Comparison of ENCODE assay signal across 8 cellular contexts in genomic region chr3:61858054-61858453, GRCh38.
DNase-seq lines count a peak whose midpoint lies in the region; ATAC-seq and TF ChIP-seq lines count a peak whose summit lies in the region.
"Had no signal": no experiment of that assay in that cellular context is flagged by ENCODE, and none has a peak within 500 bp of the region (broad histone marks: within the 10 kb centered on the region; RNA-seq: fewer than 3 reads in every experiment).

No MANE protein-coding gene starts in this region.

- no peak overlapping the region for H3K4ac ChIP-seq in H9 (ENCODE audit: low read depth, low read length)

- no peak overlapping the region for H3K18ac ChIP-seq in H9 (ENCODE audit: insufficient read length, low read depth, low read length)

- no peak overlapping the region for H2BK20ac ChIP-seq in H9 (ENCODE audit: low read depth, low read length, poor library complexity, severe bottlenecking)

- H3K4me3 Mint-ChIP-seq in H9 = no peak overlapping the region
- H3K4me3 Mint-ChIP-seq: activated B cell treated with CpG ODN at 0.5 μM for 24 hours had no signal

- H4K20me1 ChIP-seq in H9 (ENCODE audit: control insufficient read depth, insufficient read depth, insufficient read length) (no peaks in the 10 kb centered on the region), fibroblast of lung (ENCODE audit: control insufficient read depth, extremely low read depth, insufficient read depth, low read length) (no peaks in the 10 kb centered on the region)

- H3K79me1 ChIP-seq in H9 (ENCODE audit: insufficient read depth, low read depth, low read length, poor library complexity, severe bottlenecking) = peaks cover 5% of the 10 kb centered on the region

- H4K5ac ChIP-seq in H9 (ENCODE audit: insufficient read length, low read depth, low read length) = no peak overlapping the region

- H3K4me1 ChIP-seq in H9 (ENCODE audit: insufficient read depth, low read length) = peaks cover 13% of the 10 kb centered on the region; the same call in 1 of the 2 replicates
- H3K4me1 ChIP-seq in fibroblast of lung (ENCODE audit: control insufficient read depth, extremely low read depth, insufficient read depth, low read length) = peaks cover 2% of the 10 kb centered on the region
- H3K4me1 ChIP-seq in gastrocnemius medialis = peaks cover 25 to 40% of the 10 kb centered on the region in 2 donors

- no peak overlapping the region for H3K9ac ChIP-seq in H9 (ENCODE audit: extremely low read depth, insufficient read length, low read length)
- H3K9ac ChIP-seq in fibroblast of lung (ENCODE audit: insufficient read depth, low read length) = no peak overlapping the region

- H3K4me2 ChIP-seq in H9 (ENCODE audit: insufficient read depth, insufficient read length, low read length) = no peak overlapping the region
- H3K4me2 ChIP-seq in fibroblast of lung (ENCODE audit: extremely low read depth, insufficient read depth, low read length) = no peak overlapping the region

- H3K36me3 Mint-ChIP-seq in H9 (ENCODE audit: insufficient read depth in 1 of 3, low read depth in 3 of 3) = peaks cover 0 to 13% (median 8%) of the 10 kb centered on the region in 3 experiments; a peak in 5 of 7 replicates

- no peak overlapping the region for H4K91ac ChIP-seq in H9 (ENCODE audit: insufficient read length, low read depth, low read length)

- H2BK120ac ChIP-seq in H9 (ENCODE audit: low read depth, low read length, poor library complexity, severe bottlenecking) = no peak overlapping the region

- no peak overlapping the region for H2BK5ac ChIP-seq in H9 (ENCODE audit: insufficient read length, low read length)

- in situ Hi-C loops in gastrocnemius medialis (cut with MboI; ENCODE audit: low sequenced_read_pairs in 4 of 4) = loop anchor here in 2 of 4 donors (5.0 to 25.0 kb wide), 3 partner anchors 296 to 334 kb away; partner anchors contain the start of gene PTPRG (in 1 of the 2)

- H3K56ac ChIP-seq in H9 (ENCODE audit: insufficient read length, low read depth, low read length) = no peak overlapping the region

- TF ChIP-seq CTCF in H9 (conservative IDR thresholded peaks at IDR 0.05) (peak; percentile 35; the same call in 2 of the 3 replicates), fibroblast of lung (conservative IDR thresholded peaks at IDR 0.05 in 1 of 2, IDR thresholded peaks at IDR 0.05 in 1 of 2; ENCODE audit: low read depth in 1 of 2, low read length in 2 of 2) (peak in 1 of 2 donors; percentile 49), gastrocnemius medialis (IDR thresholded peaks at IDR 0.05 in 4 of 5, conservative IDR thresholded peaks at IDR 0.05 in 1 of 5) (peak; percentile 16 to 67 (median 60))

- H3K23me2 ChIP-seq in H9 (ENCODE audit: insufficient read length, low read depth, low read length, poor library complexity, severe bottlenecking) = no peaks in the 10 kb centered on the region

- H2BK12ac ChIP-seq in H9 (ENCODE audit: insufficient read length, low read depth, low read length) = no peak overlapping the region

- H2BK15ac ChIP-seq in H9 (ENCODE audit: low read depth, low read length) = no peak overlapping the region

- H3K4me1 Mint-ChIP-seq in H9 = peaks cover 53 to 57% of the 10 kb centered on the region in 2 experiments
- H3K4me1 Mint-ChIP-seq: activated B cell treated with CpG ODN at 0.5 μM for 24 hours had no signal

- WGBS in H9 (ENCODE audit: extremely low coverage, insufficient read length, low lambda C conversion rate) = no CpG with 5 or more reads among the region's 2 CpGs

- TF ChIP-seq POLR2A in gastrocnemius medialis (IDR thresholded peaks at IDR 0.05) = no peak

- no peak overlapping the region for H2AK5ac ChIP-seq in H9 (ENCODE audit: insufficient read length, low read length)

- H3K79me2 ChIP-seq in H9 (ENCODE audit: insufficient read depth, low read length) = peaks cover 16% of the 10 kb centered on the region; the same call in 1 of the 2 replicates
- H3K79me2 ChIP-seq in fibroblast of lung (ENCODE audit: control insufficient read depth, insufficient read depth, low read length) = no peaks in the 10 kb centered on the region

- H2AFZ ChIP-seq in H9 (ENCODE audit: low read length) (no peak overlapping the region), fibroblast of lung (ENCODE audit: low read length) (no peak overlapping the region)

- peak; percentile 53 to 79 for ATAC-seq in gastrocnemius medialis
- ATAC-seq in GM18517 (IDR thresholded peaks at IDR 0.05; ENCODE audit: unreplicated experiment) = no peak
- ATAC-seq in HG02870 (IDR thresholded peaks at IDR 0.05; ENCODE audit: unreplicated experiment) = no peak

- no peaks in the 10 kb centered on the region; the same call in 1 of the 2 replicates for H3K27me3 Mint-ChIP-seq in H9 (ENCODE audit: low read depth)
- H3K27me3 Mint-ChIP-seq: activated B cell treated with CpG ODN at 0.5 μM for 24 hours had no signal

- H3K4me3 ChIP-seq in fibroblast of lung (replicated peaks in 1 of 4; ENCODE audit: control extremely low read depth in 1 of 4, insufficient read depth in 1 of 4, low read depth in 3 of 4, low read length in 4 of 4) (no peak overlapping the region), gastrocnemius medialis (no peak overlapping the region)

- no peak for DNase-seq in H9
- peak; percentile 23 for DNase-seq in NCI-H82 (lab: John Stamatoyannopoulos, UW)
- DNase-seq in fibroblast of lung (ENCODE audit: low read depth in 2 of 2) = peak; percentile 42 to 69
- DNase-seq in gastrocnemius medialis = no peak
- no peak for DNase-seq in GDM1 (lab: John Stamatoyannopoulos, UW)
- DNase-seq: activated B cell treated with CpG ODN at 0.5 μM for 24 hours had no signal

- H3T11ph ChIP-seq in H9 (ENCODE audit: low read length) = no peak overlapping the region

- H3K23ac ChIP-seq in H9 (ENCODE audit: insufficient read length, low read depth, low read length) = no peak overlapping the region

- H4K8ac ChIP-seq in H9 (replicated peaks; ENCODE audit: insufficient read length, low read depth, low read length) = no peak overlapping the region

- H3K27ac ChIP-seq in H9 (ENCODE audit: insufficient read length, low read depth, low read length) (no peak overlapping the region), fibroblast of lung (ENCODE audit: insufficient read depth, low read length) (no peak overlapping the region), gastrocnemius medialis (no peak overlapping the region)

- H3K27me3 ChIP-seq in H9 (ENCODE audit: insufficient read depth, low read length) = no peaks in the 10 kb centered on the region
- no peaks in the 10 kb centered on the region for H3K27me3 ChIP-seq in fibroblast of lung (ENCODE audit: control insufficient read depth, insufficient read depth, low read length)
- no peaks in the 10 kb centered on the region for H3K27me3 ChIP-seq in gastrocnemius medialis

- no peak overlapping the region for H3K14ac ChIP-seq in H9 (ENCODE audit: insufficient read depth, low read length)

- H3K9me3 ChIP-seq in H9 (ENCODE audit: control insufficient read depth, low read depth, low read length) (no peaks in the 10 kb centered on the region), fibroblast of lung (ENCODE audit: control insufficient read depth, insufficient read depth, low read depth, low read length) (no peaks in the 10 kb centered on the region), gastrocnemius medialis (no peaks in the 10 kb centered on the region)

- peaks cover 6% of the 10 kb centered on the region in 2 experiments; a peak in 3 of 5 replicates for H3K9me3 Mint-ChIP-seq in H9

- intact Hi-C loops in gastrocnemius medialis (cut with DNase I; ENCODE audit: low total_unique reads) = loop anchor here (1.0 to 5.0 kb wide), 3 partner anchors 70 to 331 kb away; partner anchors contain the start of gene PTPRG

- H3K36me3 ChIP-seq in fibroblast of lung (ENCODE audit: control insufficient read depth, insufficient read depth, low read length) (no peaks in the 10 kb centered on the region), gastrocnemius medialis (no peaks in the 10 kb centered on the region)

- peak overlapping the region in 1 of 3 experiments; percentile 59; a peak in 2 of 7 replicates for H3K27ac Mint-ChIP-seq in H9
- H3K27ac Mint-ChIP-seq: activated B cell treated with CpG ODN at 0.5 μM for 24 hours had no signal

Comparison
In these comparisons a context has a peak if more than half of its experiments do, and no peak if none do; other contexts are left out.
1. DNase-seq: peak in NCI-H82 (single experiment) and fibroblast of lung (2 of 2); none in H9 (single experiment), gastrocnemius medialis (0 of 2) and GDM1 (single experiment).
2. ATAC-seq: peak in gastrocnemius medialis (2 of 2); none in GM18517 (single experiment) and HG02870 (single experiment).